2 cellular contexts compared by ENCODE assay signal in genomic region chr3:179694731-179695130, GRCh38.
A peak's percentile ranks its signal among the peaks of the same experiment; 100 is the strongest.
TF ChIP-seq lines count a peak whose summit lies in the region.

No MANE protein-coding gene starts in this region.

TF ChIP-seq in GM23338, 12 proteins besides CTCF, POLR2A, EP300 and RAD21:
- TF ChIP-seq ZNF462 (CRISPR knock-in tag; IDR thresholded peaks at IDR 0.05) (no peak), ETS1 (IDR thresholded peaks at IDR 0.05) (no peak), ZNF114 (CRISPR knock-in tag; IDR thresholded peaks at IDR 0.05) (no peak), EZH2phosphoT487 (IDR thresholded peaks at IDR 0.05; ENCODE audit: unreplicated experiment) (no peak), JUNB (IDR thresholded peaks at IDR 0.05; ENCODE audit: unreplicated experiment) (no peak), REST (IDR thresholded peaks at IDR 0.05; ENCODE audit: unreplicated experiment) (no peak), EZH2 (IDR thresholded peaks at IDR 0.05; ENCODE audit: low read depth, unreplicated experiment) (no peak), POLR2AphosphoS5 (IDR thresholded peaks at IDR 0.05; ENCODE audit: low read depth) (no peak), CREB1 (CRISPR knock-in tag; IDR thresholded peaks at IDR 0.05; ENCODE audit: low read depth) (no peak), STAT1 (IDR thresholded peaks at IDR 0.05; ENCODE audit: unreplicated experiment) (no peak), ZNF331 (CRISPR knock-in tag; IDR thresholded peaks at IDR 0.05; ENCODE audit: low read depth) (no peak), NANOG (IDR thresholded peaks at IDR 0.05; ENCODE audit: borderline replicate concordance) (no peak)

TF ChIP-seq in K562, 482 proteins besides CTCF, POLR2A, EP300 and RAD21 (continued from another document):
- TF ChIP-seq, protein P1, sequence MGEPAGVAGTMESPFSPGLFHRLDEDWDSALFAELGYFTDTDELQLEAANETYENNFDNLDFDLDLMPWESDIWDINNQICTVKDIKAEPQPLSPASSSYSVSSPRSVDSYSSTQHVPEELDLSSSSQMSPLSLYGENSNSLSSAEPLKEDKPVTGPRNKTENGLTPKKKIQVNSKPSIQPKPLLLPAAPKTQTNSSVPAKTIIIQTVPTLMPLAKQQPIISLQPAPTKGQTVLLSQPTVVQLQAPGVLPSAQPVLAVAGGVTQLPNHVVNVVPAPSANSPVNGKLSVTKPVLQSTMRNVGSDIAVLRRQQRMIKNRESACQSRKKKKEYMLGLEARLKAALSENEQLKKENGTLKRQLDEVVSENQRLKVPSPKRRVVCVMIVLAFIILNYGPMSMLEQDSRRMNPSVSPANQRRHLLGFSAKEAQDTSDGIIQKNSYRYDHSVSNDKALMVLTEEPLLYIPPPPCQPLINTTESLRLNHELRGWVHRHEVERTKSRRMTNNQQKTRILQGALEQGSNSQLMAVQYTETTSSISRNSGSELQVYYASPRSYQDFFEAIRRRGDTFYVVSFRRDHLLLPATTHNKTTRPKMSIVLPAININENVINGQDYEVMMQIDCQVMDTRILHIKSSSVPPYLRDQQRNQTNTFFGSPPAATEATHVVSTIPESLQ (CRISPR knock-in tag; IDR thresholded peaks at IDR 0.05), result no peak
- TF ChIP-seq PRPF4 (IDR thresholded peaks at IDR 0.05; ENCODE audit: insufficient read depth, low read depth, low read length, poor library complexity, severe bottlenecking) (no peak), ZC3H11A (IDR thresholded peaks at IDR 0.05; ENCODE audit: low read depth, low read length) (no peak), HMG20B (CRISPR knock-in tag; IDR thresholded peaks at IDR 0.05) (no peak), RAD51 (IDR thresholded peaks at IDR 0.05; ENCODE audit: borderline replicate concordance, low read depth) (peak; percentile 54), SMARCE1 (IDR thresholded peaks at IDR 0.05) (no peak), MYC (IDR thresholded peaks at IDR 0.05; ENCODE audit: low read depth, low read length) (no peak), MYC (CRISPR knock-in tag; IDR thresholded peaks at IDR 0.05; ENCODE audit: borderline replicate concordance, low read depth) (no peak), ZSCAN32 (CRISPR knock-in tag; IDR thresholded peaks at IDR 0.05) (no peak)
- TF ChIP-seq, protein P2, sequence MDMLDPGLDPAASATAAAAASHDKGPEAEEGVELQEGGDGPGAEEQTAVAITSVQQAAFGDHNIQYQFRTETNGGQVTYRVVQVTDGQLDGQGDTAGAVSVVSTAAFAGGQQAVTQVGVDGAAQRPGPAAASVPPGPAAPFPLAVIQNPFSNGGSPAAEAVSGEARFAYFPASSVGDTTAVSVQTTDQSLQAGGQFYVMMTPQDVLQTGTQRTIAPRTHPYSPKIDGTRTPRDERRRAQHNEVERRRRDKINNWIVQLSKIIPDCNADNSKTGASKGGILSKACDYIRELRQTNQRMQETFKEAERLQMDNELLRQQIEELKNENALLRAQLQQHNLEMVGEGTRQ (CRISPR knock-in tag; IDR thresholded peaks at IDR 0.05), result peak; percentile 51
